In genomic region chr20:44247131-44247571, GRCh38 we compare ENCODE assay signal across 10 cellular contexts. TPM values are rescaled to one million over a fixed set of nuclear protein-coding genes. Genes with fewer than 3 reads are reported as not detected.
DNase-seq lines count a peak whose midpoint lies in the region; ATAC-seq and TF ChIP-seq lines count a peak whose summit lies in the region.
"Had no signal": no experiment of that assay in that cellular context is flagged by ENCODE, and none has a peak within 500 bp of the region (broad histone marks: within the 10 kb centered on the region; RNA-seq: fewer than 3 reads in every experiment).

TSS of gene GDAP1L1 (plus strand) at chr20:44247308. CDS start at chr20:44247335, 27 bp downstream.

- peaks cover 6% of the 10 kb centered on the region for H3K4me1 Mint-ChIP-seq in activated CD8-positive, alpha-beta T cell treated with anti-CD3 and anti-CD28 coated beads for 36 hours (ENCODE audit: low read depth)
- H3K4me1 Mint-ChIP-seq in stimulated activated memory B cell treated with anti-CD40 and anti-IgM and Interleukin-4, amounts not matched to agents 10 μg/mL and 1 μg/mL and 100 μg/mL, for 72 hours: no peaks in the 10 kb centered on the region

- WGBS in ovary, 3 donors: 0 to 2% (median 1%) methylated on average over 32 of the region's 32 CpGs

- no peak within 1 kb of the TSS for H3K4me3 Mint-ChIP-seq in activated CD8-positive, alpha-beta T cell treated with anti-CD3 and anti-CD28 coated beads for 36 hours
- H3K4me3 Mint-ChIP-seq in stimulated activated memory B cell treated with anti-CD40 and anti-IgM and Interleukin-4, amounts not matched to agents 10 μg/mL and 1 μg/mL and 100 μg/mL, for 72 hours: no peak within 1 kb of the TSS

- ATAC-seq in activated CD8-positive, alpha-beta T cell treated with anti-CD3 and anti-CD28 coated beads for 36 hours: no peak
- no peak for ATAC-seq in stimulated activated memory B cell treated with anti-CD40 and anti-IgM and Interleukin-4, amounts not matched to agents 10 μg/mL and 1 μg/mL and 100 μg/mL, for 72 hours

- TF ChIP-seq POLR2A in ovary (IDR thresholded peaks at IDR 0.05): no peak

- H3K27me3 Mint-ChIP-seq in activated CD8-positive, alpha-beta T cell treated with anti-CD3 and anti-CD28 coated beads for 36 hours: peaks cover 14% of the 10 kb centered on the region
- H3K27me3 Mint-ChIP-seq in stimulated activated memory B cell treated with anti-CD40 and anti-IgM and Interleukin-4, amounts not matched to agents 10 μg/mL and 1 μg/mL and 100 μg/mL, for 72 hours: peaks cover 30% of the 10 kb centered on the region

- peak within 1 kb of the TSS; percentile 69; the same call in 1 of the 2 replicates for H3K9ac ChIP-seq in ES-I3 (ENCODE audit: low read depth, low read length)
- H3K9ac ChIP-seq: KMS-11 had no signal

- DNase-seq in NCI-H446 treated with DMSO at 0.1 percent for 48 hours (lab: John Stamatoyannopoulos, UW) (peak; percentile 24), globus pallidus (ENCODE audit: low spot score) (peak; percentile 11), ovary (peak; percentile 30 to 56 (median 40)), HPDE6-E6E7 (ENCODE audit: extremely low spot score) (no peak)
- DNase-seq in activated CD8-positive, alpha-beta T cell treated with anti-CD3 and anti-CD28 coated beads for 36 hours: no peak
- DNase-seq in activated CD4-positive, alpha-beta T cell treated with anti-CD3 and anti-CD28 coated beads, Interleukin-2, amount 50 U/mL, for 4 hours: no peak
- DNase-seq: cortex of kidney had no signal

- CTCF ChIA-PET in activated CD8-positive, alpha-beta T cell treated with anti-CD3 and anti-CD28 coated beads for 36 hours (lab: Charles Lee): interaction anchor here (0.7 to 1.7 kb wide), 2 partner anchors 29 to 116 kb away, joined by 3 to 6 read pairs; no protein-coding TSS in a partner anchor

- H3K9me3 Mint-ChIP-seq in activated CD8-positive, alpha-beta T cell treated with anti-CD3 and anti-CD28 coated beads for 36 hours: no peaks in the 10 kb centered on the region
- no peaks in the 10 kb centered on the region for H3K9me3 Mint-ChIP-seq in stimulated activated memory B cell treated with anti-CD40 and anti-IgM and Interleukin-4, amounts not matched to agents 10 μg/mL and 1 μg/mL and 100 μg/mL, for 72 hours

- no peaks in the 10 kb centered on the region for H3K27me3 ChIP-seq in ovary

- H3K36me3 ChIP-seq in ES-I3 (ENCODE audit: insufficient read depth, low read length): no peaks in the 10 kb centered on the region
- H3K36me3 ChIP-seq in ovary: no peaks in the 10 kb centered on the region

- no peak for TF ChIP-seq EP300 in ovary (IDR thresholded peaks at IDR 0.05)

- no peaks in the 10 kb centered on the region for H3K36me3 Mint-ChIP-seq in activated CD8-positive, alpha-beta T cell treated with anti-CD3 and anti-CD28 coated beads for 36 hours (ENCODE audit: low read depth)
- peaks cover under 1% of the 10 kb centered on the region for H3K36me3 Mint-ChIP-seq in stimulated activated memory B cell treated with anti-CD40 and anti-IgM and Interleukin-4, amounts not matched to agents 10 μg/mL and 1 μg/mL and 100 μg/mL, for 72 hours

- peak within 1 kb of the TSS; percentile 15 for H3K4me3 ChIP-seq in ovary

- H3K9me3 ChIP-seq in ES-I3 (ENCODE audit: control insufficient read depth, insufficient read depth, low read length) (no peaks in the 10 kb centered on the region), ovary (no peaks in the 10 kb centered on the region)

- H3K4me1 ChIP-seq in ES-I3 (ENCODE audit: insufficient read depth, low read length) (peaks cover 5% of the 10 kb centered on the region), ovary (ENCODE audit: insufficient read depth) (peaks cover 9% of the 10 kb centered on the region)

- POLR2A ChIA-PET in activated CD8-positive, alpha-beta T cell treated with anti-CD3 and anti-CD28 coated beads for 36 hours (lab: Charles Lee): no interaction called here

- intact Hi-C loops in ovary (cut with DNase I): no loop called here
- intact Hi-C loops in activated CD8-positive, alpha-beta T cell treated with anti-CD3 and anti-CD28 coated beads for 36 hours (cut with micrococcal nuclease): no loop called here

- H3K27ac Mint-ChIP-seq in activated CD8-positive, alpha-beta T cell treated with anti-CD3 and anti-CD28 coated beads for 36 hours: no peak within 1 kb of the TSS
- H3K27ac Mint-ChIP-seq in stimulated activated memory B cell treated with anti-CD40 and anti-IgM and Interleukin-4, amounts not matched to agents 10 μg/mL and 1 μg/mL and 100 μg/mL, for 72 hours: no peak within 1 kb of the TSS

- TF ChIP-seq CTCF in ovary (IDR thresholded peaks at IDR 0.05): no peak
- TF ChIP-seq CTCF in activated CD8-positive, alpha-beta T cell treated with anti-CD3 and anti-CD28 coated beads for 36 hours (IDR thresholded peaks at IDR 0.05): no peak

- no peak within 1 kb of the TSS for H3K27ac ChIP-seq in ovary
- H3K27ac ChIP-seq: KMS-11 had no signal

RNA-seq across cellular contexts. Expression of gene GDAP1L1, which starts in this region (rescaled TPM):
- total RNA-seq in ovary: 1 to 10 TPM; 1.3 to 3.3 (median 1.7) TPM
- 1 to 10 TPM in 1 of 2 donors, under 1 TPM in 1; 0.72 to 1.6 TPM for polyA plus RNA-seq in ovary
- under 1 TPM in 1 of 2 experiments, not detected in 1; 0.18 TPM for total RNA-seq in activated CD8-positive, alpha-beta T cell treated with anti-CD3 and anti-CD28 coated beads for 36 hours

Comparison
In these comparisons a context has a peak if more than half of its experiments do, and no peak if none do; other contexts are left out.
1. DNase-seq: peak in NCI-H446 treated with DMSO at 0.1 percent for 48 hours (single experiment), globus pallidus (single experiment) and ovary (5 of 5); none in activated CD8-positive, alpha-beta T cell treated with anti-CD3 and anti-CD28 coated beads for 36 hours (single experiment), activated CD4-positive, alpha-beta T cell treated with anti-CD3 and anti-CD28 coated beads, Interleukin-2, amount 50 U/mL, for 4 hours (0 of 2) and HPDE6-E6E7 (single experiment).